18 cellular contexts compared by ENCODE assay signal in genomic region chr12:123572391-123572790, GRCh38. TPM values are rescaled to one million over a fixed set of nuclear protein-coding genes. Genes with fewer than 3 reads are reported as not detected.
A peak's percentile ranks its signal among the peaks of the same experiment; 100 is the strongest.
DNase-seq lines count a peak whose midpoint lies in the region; ATAC-seq and TF ChIP-seq lines count a peak whose summit lies in the region.
"Had no signal": no experiment of that assay in that cellular context is flagged by ENCODE, and none has a peak within 500 bp of the region (broad histone marks: within the 10 kb centered on the region; RNA-seq: fewer than 3 reads in every experiment).

No MANE protein-coding gene starts in this region.

- DNase-seq in DMS 273 (lab: John Stamatoyannopoulos, UW; ENCODE audit: unreplicated experiment): peak; percentile 29
- DNase-seq in DMS 273 treated with DMSO at 0.1 percent for 48 hours (lab: John Stamatoyannopoulos, UW): no peak
- DNase-seq in NCI-H2171 treated with DMSO at 0.1 percent for 48 hours (lab: John Stamatoyannopoulos, UW): peak; percentile 59
- DNase-seq in nephron progenitor cell: no peak
- no peak for DNase-seq in NCI-H187 treated with DMSO at 0.1 percent for 48 hours (lab: John Stamatoyannopoulos, UW)
- DNase-seq in left ventricle myocardium superior: no peak
- DNase-seq in posterior cingulate gyrus: no peak
- DNase-seq: Caco-2; CD4-positive, CD25-positive, alpha-beta regulatory T cell; CD8-positive, alpha-beta T cell; DMS53; DND-41; GM23248; H9; HFFc6 had no signal

- peaks cover 22% of the 10 kb centered on the region for H3K36me3 Mint-ChIP-seq in nephron progenitor cell (ENCODE audit: low read depth)
- H3K36me3 Mint-ChIP-seq: CD4-positive, CD25-positive, alpha-beta regulatory T cell; CD8-positive, alpha-beta T cell had no signal

- ATAC-seq in left ventricle myocardium superior: no peak
- no peak for ATAC-seq in HG03521 (IDR thresholded peaks at IDR 0.05; ENCODE audit: unreplicated experiment)
- ATAC-seq: CD8-positive, alpha-beta T cell; HCT116 had no signal

- peaks cover 7% of the 10 kb centered on the region for H3K9me3 Mint-ChIP-seq in nephron progenitor cell
- H3K9me3 Mint-ChIP-seq: CD4-positive, CD25-positive, alpha-beta regulatory T cell; CD8-positive, alpha-beta T cell; HFFc6 had no signal

- no peak for TF ChIP-seq CTCF in nephron progenitor cell (IDR thresholded peaks at IDR 0.05)

- H3K27me3 Mint-ChIP-seq in nephron progenitor cell (ENCODE audit: low read depth, poor library complexity): peaks cover 7% of the 10 kb centered on the region

- no peak overlapping the region for H3K4me3 Mint-ChIP-seq in nephron progenitor cell
- H3K4me3 Mint-ChIP-seq: B cell; CD4-positive, CD25-positive, alpha-beta regulatory T cell; CD8-positive, alpha-beta T cell; H9; HFFc6 had no signal

- peaks cover 10% of the 10 kb centered on the region for H3K4me1 Mint-ChIP-seq in nephron progenitor cell
- H3K4me1 Mint-ChIP-seq: B cell had no signal

- peak overlapping the region; percentile 50 for H3K27ac Mint-ChIP-seq in nephron progenitor cell
- H3K27ac Mint-ChIP-seq: B cell; CD4-positive, CD25-positive, alpha-beta regulatory T cell; CD8-positive, alpha-beta T cell; H9; HFFc6 had no signal

- intact Hi-C loops in left ventricle myocardium superior (cut with micrococcal nuclease): no loop called here
- intact Hi-C loops in posterior cingulate gyrus (cut with DNase I): no loop called here

RNA-seq across cellular contexts. Expression of gene TMED2, which starts 12.0 kb away (rescaled TPM):
- 151 TPM for total RNA-seq in left ventricle myocardium superior

RNA-seq across cellular contexts. Expression of gene DDX55, which starts 29.5 kb away (rescaled TPM):
- total RNA-seq in left ventricle myocardium superior: 7.4 TPM

RNA-seq across cellular contexts. Expression of gene RILPL1, which starts 38.9 kb away (rescaled TPM):
- 116 TPM for total RNA-seq in left ventricle myocardium superior

Comparison
In these comparisons a context has a peak if more than half of its experiments do, and no peak if none do; other contexts are left out.
1. DNase-seq: peak in DMS 273 (single experiment) and NCI-H2171 treated with DMSO at 0.1 percent for 48 hours (single experiment); none in DMS 273 treated with DMSO at 0.1 percent for 48 hours (single experiment), nephron progenitor cell (single experiment), NCI-H187 treated with DMSO at 0.1 percent for 48 hours (single experiment), left ventricle myocardium superior (single experiment) and posterior cingulate gyrus (0 of 10).